In genomic region chr22:28711820-28712777, GRCh38 we compare ENCODE assay signal across 1 cellular context.
TF ChIP-seq lines count a peak whose summit lies in the region.

No MANE protein-coding gene starts in this region.

TF ChIP-seq in HepG2, 621 proteins besides CTCF, POLR2A, EP300 and RAD21 (continued from another document and continues in another):
- TF ChIP-seq FOXC1 (CRISPR knock-in tag; IDR thresholded peaks at IDR 0.05; ENCODE audit: borderline replicate concordance) = no peak
- peak; percentile 71; the same call in 1 of the 2 replicates for TF ChIP-seq ZNF710 (CRISPR knock-in tag; IDR thresholded peaks at IDR 0.05; ENCODE audit: borderline replicate concordance)
- TF ChIP-seq REST (IDR thresholded peaks at IDR 0.05; ENCODE audit: borderline replicate concordance in 1 of 2, low read depth in 1 of 2, low read length in 2 of 2) = no peak
- TF ChIP-seq MTF1 (CRISPR knock-in tag; IDR thresholded peaks at IDR 0.05) = no peak
- no peak for TF ChIP-seq ZNF33B (CRISPR knock-in tag; IDR thresholded peaks at IDR 0.05)
- no peak for TF ChIP-seq ZSCAN29 (CRISPR knock-in tag; conservative IDR thresholded peaks at IDR 0.05)
- no peak for TF ChIP-seq ZNF770 (CRISPR knock-in tag; IDR thresholded peaks at IDR 0.05)
- TF ChIP-seq ZBTB20 (CRISPR knock-in tag; IDR thresholded peaks at IDR 0.05; ENCODE audit: borderline replicate concordance, low read depth) = no peak
- no peak for TF ChIP-seq HOXA7 (CRISPR knock-in tag; IDR thresholded peaks at IDR 0.05)
- TF ChIP-seq MAFK (conservative IDR thresholded peaks at IDR 0.05 in 1 of 2, IDR thresholded peaks at IDR 0.05 in 1 of 2; ENCODE audit: low read length in 2 of 2) = peak; percentile 40 to 41; a peak in 3 of 4 replicates
- TF ChIP-seq ZNF558 (CRISPR knock-in tag; IDR thresholded peaks at IDR 0.05; ENCODE audit: borderline replicate concordance) = no peak
- TF ChIP-seq KDM5B (CRISPR knock-in tag; IDR thresholded peaks at IDR 0.05; ENCODE audit: borderline replicate concordance) = no peak
- TF ChIP-seq ZNF7 (CRISPR knock-in tag; IDR thresholded peaks at IDR 0.05) = no peak
- TF ChIP-seq SNAPC5 (CRISPR knock-in tag; IDR thresholded peaks at IDR 0.05; ENCODE audit: borderline replicate concordance) = no peak
- no peak for TF ChIP-seq MBNL3 (CRISPR knock-in tag; conservative IDR thresholded peaks at IDR 0.05)
- no peak for TF ChIP-seq ZBTB38 (CRISPR knock-in tag; IDR thresholded peaks at IDR 0.05)
- peak; percentile 32; the same call in 1 of the 2 replicates for TF ChIP-seq ZNF543 (CRISPR knock-in tag; IDR thresholded peaks at IDR 0.05)
- TF ChIP-seq MIER3 (CRISPR knock-in tag; IDR thresholded peaks at IDR 0.05; ENCODE audit: borderline replicate concordance) = peak; percentile 15; the same call in 1 of the 2 replicates
- no peak for TF ChIP-seq IRF9 (CRISPR knock-in tag; IDR thresholded peaks at IDR 0.05; ENCODE audit: borderline replicate concordance)
- TF ChIP-seq KIAA2018 (CRISPR knock-in tag; IDR thresholded peaks at IDR 0.05; ENCODE audit: borderline replicate concordance) = no peak
- TF ChIP-seq PLRG1 (conservative IDR thresholded peaks at IDR 0.05) = no peak
- TF ChIP-seq ZNF234 (CRISPR knock-in tag; conservative IDR thresholded peaks at IDR 0.05) = no peak
- TF ChIP-seq BATF2 (CRISPR knock-in tag; IDR thresholded peaks at IDR 0.05) = no peak
- TF ChIP-seq TRIM22 (IDR thresholded peaks at IDR 0.05) = no peak
- TF ChIP-seq ZBTB34 (CRISPR knock-in tag; IDR thresholded peaks at IDR 0.05) = 0 out of 2 replicates have a peak, but pooled peaks have one; percentile 51
- no peak for TF ChIP-seq ZNF75D (CRISPR knock-in tag; IDR thresholded peaks at IDR 0.05; ENCODE audit: borderline replicate concordance)
